ENCODE assay signal across 8 cellular contexts in genomic region chr20:17895641-17896246, GRCh38.
DNase-seq lines count a peak whose midpoint lies in the region; ATAC-seq and TF ChIP-seq lines count a peak whose summit lies in the region.

No MANE protein-coding gene starts in this region.

- H3K4me1 Mint-ChIP-seq in brain = peaks cover 30% of the 10 kb centered on the region

- peaks cover 11 to 20% (median 13%) of the 10 kb centered on the region in 5 experiments for H3K9me3 Mint-ChIP-seq in brain

- peak overlapping the region in 1 of 5 experiments; percentile 45 for H3K4me3 Mint-ChIP-seq in brain

- H3K27ac Mint-ChIP-seq in brain = peak overlapping the region in 4 of 5 experiments; percentile 33 to 87 (median 48)

- DNase-seq in GM20000 (ENCODE audit: low spot score) (peak; percentile 68), LHCN-M2 (ENCODE audit: low read depth) (peak; percentile 24), lung microvascular endothelial cell (ENCODE audit: low read depth in 2 of 2) (peak; percentile 54 to 71), cerebellum (ENCODE audit: low spot score) (no peak), NCI-H2227 treated with DMSO at 0.1 percent for 48 hours (lab: John Stamatoyannopoulos, UW) (no peak)
- DNase-seq in stimulated activated CD8-positive, alpha-beta memory T cell treated with anti-CD3 and anti-CD28 coated beads, Interleukin-15, amount 100 ng/mL, for 24 hours (ENCODE audit: low read depth) = peak; percentile 19

- no peaks in the 10 kb centered on the region for H3K36me3 Mint-ChIP-seq in brain

- ATAC-seq in GM18861 (IDR thresholded peaks at IDR 0.05; ENCODE audit: unreplicated experiment) = no peak

- TF ChIP-seq CTCF in GM20000 (IDR thresholded peaks at IDR 0.05; ENCODE audit: extremely low read depth, missing control alignments) (no peak), brain (conservative IDR thresholded peaks at IDR 0.05) (no peak)

- peaks cover 6% of the 10 kb centered on the region for H3K27me3 Mint-ChIP-seq in brain

Comparison
In these comparisons a context has a peak if more than half of its experiments do, and no peak if none do; other contexts are left out.
1. DNase-seq: peak in GM20000 (single experiment), LHCN-M2 (single experiment), lung microvascular endothelial cell (2 of 2) and stimulated activated CD8-positive, alpha-beta memory T cell treated with anti-CD3 and anti-CD28 coated beads, Interleukin-15, amount 100 ng/mL, for 24 hours (single experiment); none in cerebellum (single experiment) and NCI-H2227 treated with DMSO at 0.1 percent for 48 hours (single experiment).